Comparison of ENCODE assay signal across 1 cellular context in genomic region chr16:51243836-51244483, GRCh38.
TF ChIP-seq lines count a peak whose summit lies in the region.

No MANE protein-coding gene starts in this region.

TF ChIP-seq in HepG2, 621 proteins besides CTCF, POLR2A, EP300 and RAD21 (continued from another document and continues in another):
- no peak for TF ChIP-seq ZFP36L1 (CRISPR knock-in tag; IDR thresholded peaks at IDR 0.05)
- TF ChIP-seq DRAP1 (CRISPR knock-in tag; IDR thresholded peaks at IDR 0.05) = no peak
- TF ChIP-seq LCORL (IDR thresholded peaks at IDR 0.05) = no peak
- TF ChIP-seq LCORL (CRISPR knock-in tag; IDR thresholded peaks at IDR 0.05) = peak; percentile 95
- no peak for TF ChIP-seq ZNF784 (CRISPR knock-in tag; IDR thresholded peaks at IDR 0.05; ENCODE audit: borderline replicate concordance)
- TF ChIP-seq ZNF362 (CRISPR knock-in tag; IDR thresholded peaks at IDR 0.05; ENCODE audit: borderline replicate concordance) = peak; percentile 47; the same call in 1 of the 2 replicates
- TF ChIP-seq, protein P1, sequence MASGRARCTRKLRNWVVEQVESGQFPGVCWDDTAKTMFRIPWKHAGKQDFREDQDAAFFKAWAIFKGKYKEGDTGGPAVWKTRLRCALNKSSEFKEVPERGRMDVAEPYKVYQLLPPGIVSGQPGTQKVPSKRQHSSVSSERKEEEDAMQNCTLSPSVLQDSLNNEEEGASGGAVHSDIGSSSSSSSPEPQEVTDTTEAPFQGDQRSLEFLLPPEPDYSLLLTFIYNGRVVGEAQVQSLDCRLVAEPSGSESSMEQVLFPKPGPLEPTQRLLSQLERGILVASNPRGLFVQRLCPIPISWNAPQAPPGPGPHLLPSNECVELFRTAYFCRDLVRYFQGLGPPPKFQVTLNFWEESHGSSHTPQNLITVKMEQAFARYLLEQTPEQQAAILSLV (CRISPR knock-in tag; IDR thresholded peaks at IDR 0.05; ENCODE audit: borderline replicate concordance) = no peak
- no peak for TF ChIP-seq U2AF2 (IDR thresholded peaks at IDR 0.05; ENCODE audit: low read depth, low read length)
- no peak for TF ChIP-seq PAX8 (CRISPR knock-in tag; IDR thresholded peaks at IDR 0.05; ENCODE audit: borderline replicate concordance)
- no peak for TF ChIP-seq PRMT3 (CRISPR knock-in tag; IDR thresholded peaks at IDR 0.05; ENCODE audit: borderline replicate concordance, low read depth)
- no peak for TF ChIP-seq SMAD3 (CRISPR knock-in tag; IDR thresholded peaks at IDR 0.05)
- TF ChIP-seq BRF2 (CRISPR knock-in tag; IDR thresholded peaks at IDR 0.05) = no peak
- TF ChIP-seq SMARCC2 (IDR thresholded peaks at IDR 0.05) = no peak
- TF ChIP-seq IKZF1 (IDR thresholded peaks at IDR 0.05) = no peak
- no peak for TF ChIP-seq MYNN (CRISPR knock-in tag; IDR thresholded peaks at IDR 0.05; ENCODE audit: low read depth)
- TF ChIP-seq ZNF292 (CRISPR knock-in tag; IDR thresholded peaks at IDR 0.05; ENCODE audit: borderline replicate concordance, low read depth) = peak; percentile 30; the same call in 1 of the 2 replicates
- no peak for TF ChIP-seq CREB1 (IDR thresholded peaks at IDR 0.05)
- TF ChIP-seq CREB1 (CRISPR knock-in tag; IDR thresholded peaks at IDR 0.05) = peak; percentile 36; the same call in 1 of the 2 replicates
- TF ChIP-seq SSRP1 (CRISPR knock-in tag; IDR thresholded peaks at IDR 0.05) = no peak
- TF ChIP-seq ZNF275 (CRISPR knock-in tag; IDR thresholded peaks at IDR 0.05; ENCODE audit: borderline replicate concordance) = no peak
- TF ChIP-seq ZNF282 (IDR thresholded peaks at IDR 0.05; ENCODE audit: partially characterized antibody) = no peak
- TF ChIP-seq KLF11 (CRISPR knock-in tag; IDR thresholded peaks at IDR 0.05) = no peak
- no peak; the same call in 1 of the 2 replicates for TF ChIP-seq YEATS2 (CRISPR knock-in tag; IDR thresholded peaks at IDR 0.05; ENCODE audit: borderline replicate concordance)
- TF ChIP-seq SETDB1 (CRISPR knock-in tag; IDR thresholded peaks at IDR 0.05; ENCODE audit: borderline replicate concordance) = no peak
- no peak for TF ChIP-seq RBAK (CRISPR knock-in tag; IDR thresholded peaks at IDR 0.05)
- TF ChIP-seq ZNF589 (CRISPR knock-in tag; conservative IDR thresholded peaks at IDR 0.05) = no peak
- TF ChIP-seq ZNF207 (IDR thresholded peaks at IDR 0.05; ENCODE audit: borderline replicate concordance) = no peak
- TF ChIP-seq, protein P2, sequence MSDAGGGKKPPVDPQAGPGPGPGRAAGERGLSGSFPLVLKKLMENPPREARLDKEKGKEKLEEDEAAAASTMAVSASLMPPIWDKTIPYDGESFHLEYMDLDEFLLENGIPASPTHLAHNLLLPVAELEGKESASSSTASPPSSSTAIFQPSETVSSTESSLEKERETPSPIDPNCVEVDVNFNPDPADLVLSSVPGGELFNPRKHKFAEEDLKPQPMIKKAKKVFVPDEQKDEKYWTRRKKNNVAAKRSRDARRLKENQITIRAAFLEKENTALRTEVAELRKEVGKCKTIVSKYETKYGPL (CRISPR knock-in tag; IDR thresholded peaks at IDR 0.05) = no peak
- TF ChIP-seq HDAC6 (IDR thresholded peaks at IDR 0.05; ENCODE audit: low read depth, low read length) = no peak
- TF ChIP-seq BHLHE40 (IDR thresholded peaks at IDR 0.05; ENCODE audit: low read length) = peak; percentile 65; the same call in 1 of the 2 replicates
- TF ChIP-seq SNAPC2 (CRISPR knock-in tag; IDR thresholded peaks at IDR 0.05) = no peak
- TF ChIP-seq ZNF20 (CRISPR knock-in tag; IDR thresholded peaks at IDR 0.05) = no peak
- TF ChIP-seq AGO2 (optimal IDR thresholded peaks at IDR 0.05; ENCODE audit: low read depth, low read length) = no peak
- TF ChIP-seq HOXA5 (CRISPR knock-in tag; IDR thresholded peaks at IDR 0.05) = no peak
- TF ChIP-seq ZNF619 (CRISPR knock-in tag; IDR thresholded peaks at IDR 0.05) = no peak
- TF ChIP-seq SRY (CRISPR knock-in tag; IDR thresholded peaks at IDR 0.05) = no peak
- TF ChIP-seq, protein P3, sequence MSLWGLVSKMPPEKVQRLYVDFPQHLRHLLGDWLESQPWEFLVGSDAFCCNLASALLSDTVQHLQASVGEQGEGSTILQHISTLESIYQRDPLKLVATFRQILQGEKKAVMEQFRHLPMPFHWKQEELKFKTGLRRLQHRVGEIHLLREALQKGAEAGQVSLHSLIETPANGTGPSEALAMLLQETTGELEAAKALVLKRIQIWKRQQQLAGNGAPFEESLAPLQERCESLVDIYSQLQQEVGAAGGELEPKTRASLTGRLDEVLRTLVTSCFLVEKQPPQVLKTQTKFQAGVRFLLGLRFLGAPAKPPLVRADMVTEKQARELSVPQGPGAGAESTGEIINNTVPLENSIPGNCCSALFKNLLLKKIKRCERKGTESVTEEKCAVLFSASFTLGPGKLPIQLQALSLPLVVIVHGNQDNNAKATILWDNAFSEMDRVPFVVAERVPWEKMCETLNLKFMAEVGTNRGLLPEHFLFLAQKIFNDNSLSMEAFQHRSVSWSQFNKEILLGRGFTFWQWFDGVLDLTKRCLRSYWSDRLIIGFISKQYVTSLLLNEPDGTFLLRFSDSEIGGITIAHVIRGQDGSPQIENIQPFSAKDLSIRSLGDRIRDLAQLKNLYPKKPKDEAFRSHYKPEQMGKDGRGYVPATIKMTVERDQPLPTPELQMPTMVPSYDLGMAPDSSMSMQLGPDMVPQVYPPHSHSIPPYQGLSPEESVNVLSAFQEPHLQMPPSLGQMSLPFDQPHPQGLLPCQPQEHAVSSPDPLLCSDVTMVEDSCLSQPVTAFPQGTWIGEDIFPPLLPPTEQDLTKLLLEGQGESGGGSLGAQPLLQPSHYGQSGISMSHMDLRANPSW (CRISPR knock-in tag; IDR thresholded peaks at IDR 0.05; ENCODE audit: borderline replicate concordance) = no peak
- TF ChIP-seq ZNF33A (CRISPR knock-in tag; IDR thresholded peaks at IDR 0.05; ENCODE audit: borderline replicate concordance) = no peak
- no peak for TF ChIP-seq ZNF441 (CRISPR knock-in tag; IDR thresholded peaks at IDR 0.05; ENCODE audit: borderline replicate concordance)
- TF ChIP-seq ARID5B (CRISPR knock-in tag; IDR thresholded peaks at IDR 0.05) = peak; percentile 92
- no peak for TF ChIP-seq ZBTB3 (CRISPR knock-in tag; IDR thresholded peaks at IDR 0.05; ENCODE audit: borderline replicate concordance, low read depth)
- TF ChIP-seq ZNF550 (CRISPR knock-in tag; IDR thresholded peaks at IDR 0.05; ENCODE audit: borderline replicate concordance) = no peak
- TF ChIP-seq, protein P4, sequence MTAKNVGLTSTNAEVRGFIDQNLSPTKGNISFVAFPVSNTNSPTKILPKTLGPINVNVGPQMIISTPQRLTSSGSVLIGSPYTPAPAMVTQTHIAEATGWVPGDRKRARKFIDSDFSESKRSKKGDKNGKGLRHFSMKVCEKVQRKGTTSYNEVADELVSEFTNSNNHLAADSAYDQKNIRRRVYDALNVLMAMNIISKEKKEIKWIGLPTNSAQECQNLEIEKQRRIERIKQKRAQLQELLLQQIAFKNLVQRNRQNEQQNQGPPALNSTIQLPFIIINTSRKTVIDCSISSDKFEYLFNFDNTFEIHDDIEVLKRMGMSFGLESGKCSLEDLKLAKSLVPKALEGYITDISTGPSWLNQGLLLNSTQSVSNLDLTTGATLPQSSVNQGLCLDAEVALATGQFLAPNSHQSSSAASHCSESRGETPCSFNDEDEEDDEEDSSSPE (CRISPR knock-in tag; IDR thresholded peaks at IDR 0.05) = no peak
- TF ChIP-seq KMT2B (CRISPR knock-in tag; IDR thresholded peaks at IDR 0.05) = no peak
- TF ChIP-seq ZNF850 (CRISPR knock-in tag; conservative IDR thresholded peaks at IDR 0.05) = no peak
- TF ChIP-seq, protein P5, sequence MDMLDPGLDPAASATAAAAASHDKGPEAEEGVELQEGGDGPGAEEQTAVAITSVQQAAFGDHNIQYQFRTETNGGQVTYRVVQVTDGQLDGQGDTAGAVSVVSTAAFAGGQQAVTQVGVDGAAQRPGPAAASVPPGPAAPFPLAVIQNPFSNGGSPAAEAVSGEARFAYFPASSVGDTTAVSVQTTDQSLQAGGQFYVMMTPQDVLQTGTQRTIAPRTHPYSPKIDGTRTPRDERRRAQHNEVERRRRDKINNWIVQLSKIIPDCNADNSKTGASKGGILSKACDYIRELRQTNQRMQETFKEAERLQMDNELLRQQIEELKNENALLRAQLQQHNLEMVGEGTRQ (IDR thresholded peaks at IDR 0.05; ENCODE audit: low read depth, low read length) = no peak
- TF ChIP-seq, protein P5 (CRISPR knock-in tag; IDR thresholded peaks at IDR 0.05; ENCODE audit: borderline replicate concordance) = no peak
- TF ChIP-seq ZMYM3 (CRISPR knock-in tag; IDR thresholded peaks at IDR 0.05) = no peak
